11 cellular contexts compared by ENCODE assay signal in the genomic region with DNA sequence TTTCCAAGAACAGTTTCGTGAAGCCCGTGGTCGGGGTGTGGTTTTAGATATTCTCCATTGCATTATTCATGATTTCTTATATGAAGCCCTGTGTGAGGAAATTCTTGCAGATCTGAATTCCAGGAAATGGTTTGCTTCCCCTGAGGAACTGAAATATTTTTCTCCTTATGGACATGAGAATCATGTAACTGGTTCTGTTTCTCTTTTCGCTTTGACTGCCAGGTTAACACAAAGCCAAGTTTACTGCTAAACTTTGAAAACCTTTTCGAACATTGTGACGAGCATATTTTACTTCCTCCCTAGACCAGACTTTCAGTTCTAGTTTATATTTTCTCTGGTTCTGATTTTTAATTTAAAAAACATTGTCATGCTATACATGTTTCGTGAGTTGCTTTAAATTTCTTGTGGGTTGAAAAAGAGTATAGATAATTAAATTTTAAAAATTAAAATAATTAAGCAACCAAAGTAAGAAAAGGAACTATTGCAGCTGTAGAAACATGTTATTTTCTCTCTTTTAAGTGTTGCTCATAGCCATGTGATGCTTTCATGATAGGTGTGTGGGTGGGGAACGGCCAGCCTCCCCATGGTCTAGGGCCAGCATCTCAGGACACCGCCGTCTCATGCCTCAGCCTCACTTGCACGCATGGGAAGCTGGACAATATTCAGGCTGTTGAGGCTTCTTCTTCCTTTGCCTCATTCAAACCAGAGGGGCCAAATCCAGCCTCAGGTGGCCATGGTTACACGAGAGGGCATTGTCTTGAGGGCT.
A peak's percentile ranks its signal among the peaks of the same experiment; 100 is the strongest.
DNase-seq lines count a peak whose midpoint lies in the region; ATAC-seq and TF ChIP-seq lines count a peak whose summit lies in the region.
"Had no signal": no experiment of that assay in that cellular context is flagged by ENCODE, and none has a peak within 500 bp of the region (broad histone marks: within the 10 kb centered on the region; RNA-seq: fewer than 3 reads in every experiment).

No MANE protein-coding gene starts in this region.

- no peaks in the 10 kb centered on the region for H3K9me3 ChIP-seq in gastrocnemius medialis
- H3K9me3 ChIP-seq: spleen, upper lobe of left lung had no signal

- H3K4me1 ChIP-seq in gastrocnemius medialis = no peaks in the 10 kb centered on the region

- ATAC-seq in GM19463 (IDR thresholded peaks at IDR 0.05; ENCODE audit: unreplicated experiment) (peak; percentile 87), HG03139 (IDR thresholded peaks at IDR 0.05; ENCODE audit: unreplicated experiment) (peak; percentile 58), gastrocnemius medialis (no peak)

- TF ChIP-seq CTCF in gastrocnemius medialis (IDR thresholded peaks at IDR 0.05 in 4 of 5, conservative IDR thresholded peaks at IDR 0.05 in 1 of 5) = no peak

- no peak for TF ChIP-seq POLR2A in gastrocnemius medialis (IDR thresholded peaks at IDR 0.05)

- no peak overlapping the region for H3K4me3 ChIP-seq in gastrocnemius medialis
- H3K4me3 ChIP-seq: spleen, upper lobe of left lung had no signal

- in situ Hi-C loops in gastrocnemius medialis (cut with MboI; ENCODE audit: low sequenced_read_pairs in 4 of 4) = no loop called here

- H3K27me3 Mint-ChIP-seq in dendritic cell treated with granulocyte-macrophage colony-stimulating factor and Interleukin-4, amounts not matched to agents 40 ng/mL and 50 ng/mL, for 4 days = peaks cover 3% of the 10 kb centered on the region

- H3K9me3 Mint-ChIP-seq in dendritic cell treated with granulocyte-macrophage colony-stimulating factor and Interleukin-4, amounts not matched to agents 40 ng/mL and 50 ng/mL, for 4 days = peaks cover 9% of the 10 kb centered on the region

- no peak overlapping the region for H3K27ac ChIP-seq in gastrocnemius medialis

- peak overlapping the region; percentile 55 for H3K4me3 Mint-ChIP-seq in dendritic cell treated with granulocyte-macrophage colony-stimulating factor and Interleukin-4, amounts not matched to agents 40 ng/mL and 50 ng/mL, for 4 days

- H3K36me3 ChIP-seq in gastrocnemius medialis = no peaks in the 10 kb centered on the region
- H3K36me3 ChIP-seq: spleen, upper lobe of left lung had no signal

- intact Hi-C loops in dendritic cell treated with granulocyte-macrophage colony-stimulating factor and Interleukin-4, amounts not matched to agents 40 ng/mL and 50 ng/mL, for 4 days (cut with micrococcal nuclease) = loop anchor here (2.0 to 5.0 kb wide), 2 partner anchors 97 to 175 kb away; partner anchors contain the start of gene CREB5
- intact Hi-C loops in gastrocnemius medialis (cut with DNase I; ENCODE audit: low total_unique reads) = no loop called here

- peak overlapping the region; percentile 97 for H3K27ac Mint-ChIP-seq in dendritic cell treated with granulocyte-macrophage colony-stimulating factor and Interleukin-4, amounts not matched to agents 40 ng/mL and 50 ng/mL, for 4 days

- no peaks in the 10 kb centered on the region for H3K36me3 Mint-ChIP-seq in dendritic cell treated with granulocyte-macrophage colony-stimulating factor and Interleukin-4, amounts not matched to agents 40 ng/mL and 50 ng/mL, for 4 days (ENCODE audit: low read depth)

- H3K27me3 ChIP-seq in gastrocnemius medialis = no peaks in the 10 kb centered on the region
- H3K27me3 ChIP-seq: spleen, upper lobe of left lung had no signal

- DNase-seq in CD1c-positive myeloid dendritic cell (ENCODE audit: extremely low spot score) = peak; percentile 96
- no peak for DNase-seq in gastrocnemius medialis
- no peak for DNase-seq in DMS114 treated with DMSO at 0.1 percent for 48 hours (lab: John Stamatoyannopoulos, UW; ENCODE audit: unreplicated experiment)
- no peak for DNase-seq in activated CD4-positive, alpha-beta T cell treated with anti-CD3 and anti-CD28 coated beads for 4 hours
- no peak for DNase-seq in activated T-cell treated with anti-CD3 and anti-CD28 coated beads, Interleukin-2, amount 50 U/mL, for 1 hour
- DNase-seq: NCI-H526, spleen had no signal

- peaks cover 50% of the 10 kb centered on the region for H3K4me1 Mint-ChIP-seq in dendritic cell treated with granulocyte-macrophage colony-stimulating factor and Interleukin-4, amounts not matched to agents 40 ng/mL and 50 ng/mL, for 4 days (ENCODE audit: low read depth)

Comparison
In these comparisons a context has a peak if more than half of its experiments do, and no peak if none do; other contexts are left out.
1. ATAC-seq: peak in GM19463 (single experiment) and HG03139 (single experiment); none in gastrocnemius medialis (0 of 2).